In the genomic region with DNA sequence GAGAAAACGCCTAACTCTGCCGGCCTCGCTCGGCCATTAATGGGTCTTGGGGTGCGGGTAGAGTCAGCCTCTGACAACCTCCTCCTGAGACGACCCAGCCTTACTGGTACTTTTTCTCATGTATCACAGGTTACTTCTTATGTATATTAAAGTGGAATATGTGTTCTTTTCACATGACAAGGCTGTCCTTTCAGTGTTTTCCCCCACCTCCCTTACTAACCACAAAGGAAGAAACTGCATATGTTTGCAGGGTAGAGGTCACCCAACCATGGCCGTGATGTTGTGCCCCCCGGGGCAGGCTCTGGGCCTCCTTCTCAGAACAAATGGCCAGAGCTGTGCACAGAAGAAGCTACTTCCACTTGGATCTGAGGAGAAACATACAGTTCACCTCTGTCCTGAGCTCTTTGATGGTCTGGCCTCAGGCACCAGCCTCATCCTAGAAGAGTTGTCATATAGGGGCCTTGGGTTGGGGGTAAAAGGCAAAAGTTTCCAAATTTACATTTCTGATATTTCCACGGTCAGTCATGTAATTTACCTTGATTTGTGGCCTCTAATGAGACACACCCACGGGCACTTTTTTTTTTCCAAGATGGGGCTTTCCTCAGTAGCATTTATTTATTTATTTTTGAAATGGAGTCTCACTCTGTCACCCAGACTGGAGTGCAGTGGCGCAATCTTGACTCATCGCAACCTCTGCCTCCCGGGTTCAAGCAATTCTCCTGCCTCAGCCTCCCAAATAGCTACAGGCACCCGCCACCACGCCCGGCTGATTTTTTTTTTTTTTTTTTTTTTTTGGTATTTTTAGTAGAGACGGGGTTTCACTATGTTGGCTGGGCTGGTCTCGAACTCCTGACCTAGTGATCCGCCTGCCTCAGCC, we compare ENCODE assay signal across 13 cellular contexts. TPM values are rescaled to one million over a fixed set of nuclear protein-coding genes. Genes with fewer than 3 reads are reported as not detected.
DNase-seq lines count a peak whose midpoint lies in the region; ATAC-seq and TF ChIP-seq lines count a peak whose summit lies in the region.
"Had no signal": no experiment of that assay in that cellular context is flagged by ENCODE, and none has a peak within 500 bp of the region (broad histone marks: within the 10 kb centered on the region; RNA-seq: fewer than 3 reads in every experiment).

No MANE protein-coding gene starts in this region.

- H3K9ac ChIP-seq in NT2/D1 (ENCODE audit: insufficient read length, low read depth), result peak overlapping the region; percentile 85

- H3K4me3 ChIP-seq in CD4-positive, CD25-positive, alpha-beta regulatory T cell (ENCODE audit: low read depth, low read length), result no peak overlapping the region
- H3K4me3 ChIP-seq in NT2/D1 (ENCODE audit: insufficient read length, low read depth), result no peak overlapping the region
- peak overlapping the region; percentile 61 for H3K4me3 ChIP-seq in lower lobe of right lung

- no peaks in the 10 kb centered on the region for H3K36me3 Mint-ChIP-seq in CD4-positive, CD25-positive, alpha-beta regulatory T cell

- H3K9me3 ChIP-seq in CD4-positive, CD25-positive, alpha-beta regulatory T cell (ENCODE audit: control insufficient read depth in 2 of 2, low read length in 2 of 2), result no peaks in the 10 kb centered on the region
- H3K9me3 ChIP-seq in NT2/D1 (ENCODE audit: insufficient read depth, low read length) (no peaks in the 10 kb centered on the region), lower lobe of right lung (no peaks in the 10 kb centered on the region)
- H3K9me3 ChIP-seq: heart left ventricle, tibial artery had no signal

- H3K9me3 Mint-ChIP-seq in CD4-positive, CD25-positive, alpha-beta regulatory T cell, result no peaks in the 10 kb centered on the region

- H3K4me1 ChIP-seq in CD4-positive, CD25-positive, alpha-beta regulatory T cell (ENCODE audit: control insufficient read depth, insufficient read depth, low read length, poor library complexity, severe bottlenecking), result peaks cover 33% of the 10 kb centered on the region
- H3K4me1 ChIP-seq in NT2/D1 (ENCODE audit: insufficient read depth, insufficient read length) (peaks cover 10% of the 10 kb centered on the region), lower lobe of right lung (no peaks in the 10 kb centered on the region)

- peaks cover 17 to 37% (median 22%) of the 10 kb centered on the region in 4 donors for H3K4me1 Mint-ChIP-seq in CD4-positive, CD25-positive, alpha-beta regulatory T cell

- peak overlapping the region in 1 of 3 donors; percentile 31 for H3K27ac Mint-ChIP-seq in CD4-positive, CD25-positive, alpha-beta regulatory T cell

- intact Hi-C loops in lower lobe of right lung (cut with DNase I), result no loop called here

- H3K27me3 ChIP-seq in CD4-positive, CD25-positive, alpha-beta regulatory T cell (ENCODE audit: control insufficient read depth, insufficient read depth, low read length), result no peaks in the 10 kb centered on the region
- H3K27me3 ChIP-seq in NT2/D1 (ENCODE audit: insufficient read depth, insufficient read length), result peaks cover 15% of the 10 kb centered on the region
- no peaks in the 10 kb centered on the region for H3K27me3 ChIP-seq in lower lobe of right lung (ENCODE audit: low read depth)

- no peak overlapping the region for H3K27ac ChIP-seq in CD4-positive, CD25-positive, alpha-beta regulatory T cell (ENCODE audit: insufficient read depth, low read length, poor library complexity, severe bottlenecking)
- no peak overlapping the region for H3K27ac ChIP-seq in lower lobe of right lung
- H3K27ac ChIP-seq: heart left ventricle, tibial artery had no signal

- TF ChIP-seq CTCF in lower lobe of right lung (IDR thresholded peaks at IDR 0.05), result no peak

- peak overlapping the region; percentile 52 to 77 (median 60) for H3K4me3 Mint-ChIP-seq in CD4-positive, CD25-positive, alpha-beta regulatory T cell

- H3K27me3 Mint-ChIP-seq in CD4-positive, CD25-positive, alpha-beta regulatory T cell, result no peaks in the 10 kb centered on the region

- ATAC-seq in CD4-positive, CD25-positive, alpha-beta regulatory T cell (ENCODE audit: low read depth in 2 of 2), result no peak
- ATAC-seq in lower lobe of right lung, result no peak

- peak; percentile 31 for TF ChIP-seq POLR2A in GM15510 (IDR thresholded peaks at IDR 0.05; ENCODE audit: borderline replicate concordance, extremely low read depth, insufficient read length)

- no peaks in the 10 kb centered on the region for H3K36me3 ChIP-seq in CD4-positive, CD25-positive, alpha-beta regulatory T cell (ENCODE audit: control insufficient read depth, insufficient read depth, low read length)
- no peaks in the 10 kb centered on the region for H3K36me3 ChIP-seq in NT2/D1 (ENCODE audit: insufficient read depth, insufficient read length, low read length)
- no peaks in the 10 kb centered on the region for H3K36me3 ChIP-seq in lower lobe of right lung
- H3K36me3 ChIP-seq: heart left ventricle, tibial artery had no signal

- no peak for DNase-seq in CD4-positive, CD25-positive, alpha-beta regulatory T cell
- no peak for DNase-seq in NT2/D1 (ENCODE audit: low read depth, low spot score)
- DNase-seq in lower lobe of right lung, result no peak
- DNase-seq in NCI-H1092 (lab: John Stamatoyannopoulos, UW), result no peak
- no peak for DNase-seq in superior temporal gyrus (ENCODE audit: extremely low spot score)
- DNase-seq in dedifferentiated amniotic fluid mesenchymal stem cell (ENCODE audit: extremely low spot score), result no peak
- no peak for DNase-seq in ureter (ENCODE audit: low spot score)
- DNase-seq: C1 segment of cervical spinal cord; heart left ventricle; NCI-H1436 treated with DMSO at 0.1 percent for 48 hours; NK-92 treated with Interleukin-12 subunit alpha and Interleukin-12 subunit beta, amount 100 ng/mL, for 24 hours; tibial artery had no signal

RNA-seq across cellular contexts. Expression of a gene that starts 1.9 kb away (rescaled TPM):
- not detected for total RNA-seq in CD4-positive, CD25-positive, alpha-beta regulatory T cell
- under 1 TPM; 0.38 to 0.52 (median 0.46) TPM for polyA plus RNA-seq in CD4-positive, CD25-positive, alpha-beta regulatory T cell
- total RNA-seq in lower lobe of right lung (9.6 TPM), ureter (0.57 TPM)

RNA-seq across cellular contexts. Expression of a gene that starts 31.2 kb away (rescaled TPM):
- total RNA-seq in CD4-positive, CD25-positive, alpha-beta regulatory T cell, result 2,712 TPM
- 1,000 to 10,000 TPM; 3,971 to 5,634 (median 4,678) TPM for polyA plus RNA-seq in CD4-positive, CD25-positive, alpha-beta regulatory T cell
- total RNA-seq in lower lobe of right lung (1,325 TPM), ureter (1,906 TPM)
